8 cellular contexts compared by ENCODE assay signal in genomic region chr1:50977575-50978143, GRCh38. TPM values are rescaled to one million over a fixed set of nuclear protein-coding genes. Genes with fewer than 3 reads are reported as not detected.
DNase-seq lines count a peak whose midpoint lies in the region; TF ChIP-seq lines count a peak whose summit lies in the region.

No MANE protein-coding gene starts in this region.

- peaks cover 18% of the 10 kb centered on the region for H3K4me1 Mint-ChIP-seq in activated naive CD4-positive, alpha-beta T cell treated with anti-CD3 and anti-CD28 coated beads, Interleukin-2, amount 50 U/mL, for 24 hours

- H3K27ac ChIP-seq in HEK293 (ENCODE audit: extremely low read depth, low read depth, low read length) = peak overlapping the region; percentile 99

- peak overlapping the region; percentile 86 for H3K4me3 Mint-ChIP-seq in activated naive CD4-positive, alpha-beta T cell treated with anti-CD3 and anti-CD28 coated beads, Interleukin-2, amount 50 U/mL, for 24 hours

- peaks cover 0 to 2% of the 10 kb centered on the region in 2 experiments; a peak in 1 of 3 replicates for H3K36me3 ChIP-seq in HEK293 (ENCODE audit: control insufficient read depth in 2 of 2, insufficient read depth in 1 of 2, low read length in 2 of 2)

- H3K9me3 Mint-ChIP-seq in activated naive CD4-positive, alpha-beta T cell treated with anti-CD3 and anti-CD28 coated beads, Interleukin-2, amount 50 U/mL, for 24 hours = no peaks in the 10 kb centered on the region

- peaks cover 10% of the 10 kb centered on the region; the same call in 1 of the 2 replicates for H3K4me1 ChIP-seq in HEK293 (ENCODE audit: control insufficient read depth, insufficient read depth, low read length)

- CTCF ChIA-PET in HEK293 (lab: Yijun Ruan, JAX) = interaction anchor here (0.8 to 3.2 kb wide), 6 partner anchors 12 to 211 kb away, joined by 3 to 13 read pairs (median 4); partner anchors contain the start of gene FAF1

- H3K9me3 ChIP-seq in HEK293 (ENCODE audit: control insufficient read depth, insufficient read depth, low read depth, low read length) = no peaks in the 10 kb centered on the region

- no peak overlapping the region for H3K27ac Mint-ChIP-seq in activated naive CD4-positive, alpha-beta T cell treated with anti-CD3 and anti-CD28 coated beads, Interleukin-2, amount 50 U/mL, for 24 hours

- no peaks in the 10 kb centered on the region for H3K36me3 Mint-ChIP-seq in activated naive CD4-positive, alpha-beta T cell treated with anti-CD3 and anti-CD28 coated beads, Interleukin-2, amount 50 U/mL, for 24 hours

- TF ChIP-seq CTCF in HEK293 (tag by site-specific recombination; IDR thresholded peaks at IDR 0.05) = no peak

- peak; percentile 21 for DNase-seq in stimulated activated CD4-positive, alpha-beta T cell treated with anti-CD3 and anti-CD28 coated beads, Interleukin-12 subunit alpha, Interleukin-12 subunit beta, amount 100 ng/mL, for 4 hours
- no peak for DNase-seq in stimulated activated CD4-positive, alpha-beta T cell treated with anti-CD3 and anti-CD28 coated beads, Interleukin-1b, Interleukin-23, amount 100 ng/mL, for 48 hours
- peak; percentile 69 for DNase-seq in NCI-H1105 treated with DMSO at 0.1 percent for 48 hours (lab: John Stamatoyannopoulos, UW)
- peak; percentile 73 for DNase-seq in glomerular visceral epithelial cell (ENCODE audit: extremely low spot score)
- DNase-seq in occipital lobe (lab: John Stamatoyannopoulos, UW) = peak; percentile 28
- DNase-seq in NCI-H2107 treated with DMSO at 0.1 percent for 48 hours (lab: John Stamatoyannopoulos, UW; ENCODE audit: unreplicated experiment) = no peak

- H3K4me3 ChIP-seq in HEK293 (ENCODE audit: low read depth, low read length) = peak overlapping the region; percentile 98

- POLR2A ChIA-PET in HEK293 (lab: Yijun Ruan, JAX) = interaction anchor here (0.8 to 8.1 kb wide), 7 partner anchors 8 to 307 kb away, joined by 3 to 157 read pairs (median 3); partner anchors contain the start of genes CDKN2C and FAF1

- peaks cover 34% of the 10 kb centered on the region for H3K27me3 Mint-ChIP-seq in activated naive CD4-positive, alpha-beta T cell treated with anti-CD3 and anti-CD28 coated beads, Interleukin-2, amount 50 U/mL, for 24 hours

TF ChIP-seq in HEK293, 187 proteins besides CTCF, POLR2A, EP300 and RAD21 (continues in another document):
- TF ChIP-seq KLF16 (tag by site-specific recombination; IDR thresholded peaks at IDR 0.05) = no peak
- no peak for TF ChIP-seq HOXC10 (CRISPR knock-in tag; IDR thresholded peaks at IDR 0.05)
- no peak for TF ChIP-seq ZNF184 (tag by site-specific recombination; IDR thresholded peaks at IDR 0.05)
- TF ChIP-seq PRDM2 (tag by site-specific recombination; IDR thresholded peaks at IDR 0.05; ENCODE audit: borderline replicate concordance) = no peak
- TF ChIP-seq ZNF777 (tag by site-specific recombination; IDR thresholded peaks at IDR 0.05; ENCODE audit: borderline replicate concordance) = no peak
- no peak for TF ChIP-seq PRDM10 (tag by site-specific recombination; IDR thresholded peaks at IDR 0.05)
- no peak for TF ChIP-seq ATF2 (tag by site-specific recombination; IDR thresholded peaks at IDR 0.05; ENCODE audit: low read depth)
- TF ChIP-seq ZNF514 (tag by site-specific recombination; IDR thresholded peaks at IDR 0.05) = no peak
- TF ChIP-seq ZNF341 (tag by site-specific recombination; IDR thresholded peaks at IDR 0.05; ENCODE audit: low read depth) = no peak
- no peak for TF ChIP-seq ZNF335 (tag by site-specific recombination; conservative IDR thresholded peaks at IDR 0.05)
- TF ChIP-seq AEBP2 (tag by site-specific recombination; IDR thresholded peaks at IDR 0.05; ENCODE audit: borderline replicate concordance) = no peak
- TF ChIP-seq ZNF768 (tag by site-specific recombination; IDR thresholded peaks at IDR 0.05) = no peak

RNA-seq across cellular contexts. Expression of gene CDKN2C, which starts 7.6 kb away (rescaled TPM):
- 7.8 TPM for total RNA-seq in occipital lobe

RNA-seq across cellular contexts. Expression of gene FAF1, which starts 17.6 kb away (rescaled TPM):
- total RNA-seq in occipital lobe = 40.4 TPM

Comparison
In these comparisons a context has a peak if more than half of its experiments do, and no peak if none do; other contexts are left out.
1. DNase-seq: peak in stimulated activated CD4-positive, alpha-beta T cell treated with anti-CD3 and anti-CD28 coated beads, Interleukin-12 subunit alpha, Interleukin-12 subunit beta, amount 100 ng/mL, for 4 hours (single experiment), NCI-H1105 treated with DMSO at 0.1 percent for 48 hours (single experiment), glomerular visceral epithelial cell (single experiment) and occipital lobe (single experiment); none in stimulated activated CD4-positive, alpha-beta T cell treated with anti-CD3 and anti-CD28 coated beads, Interleukin-1b, Interleukin-23, amount 100 ng/mL, for 48 hours (single experiment) and NCI-H2107 treated with DMSO at 0.1 percent for 48 hours (single experiment).